ENCODE assay signal across 9 cellular contexts in the genomic region with DNA sequence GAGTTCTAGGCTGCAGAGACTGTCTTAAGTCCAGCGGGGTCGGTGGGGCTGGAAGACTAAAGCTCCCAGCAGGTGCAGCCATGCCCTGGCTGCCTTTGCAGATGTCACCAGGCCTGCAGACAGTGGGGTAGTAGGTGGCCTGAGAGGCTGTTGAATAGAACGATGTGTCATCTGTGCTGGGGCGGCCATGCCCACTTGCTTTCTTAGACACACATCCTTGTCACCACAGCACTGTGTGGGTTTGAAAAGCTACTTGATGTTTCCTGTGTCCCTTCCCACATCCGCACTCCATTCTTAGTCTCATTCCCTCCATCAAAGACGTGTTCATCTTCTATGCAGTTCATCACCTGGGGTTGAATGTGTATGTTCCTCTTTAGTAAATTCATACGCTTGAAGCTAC.
DNase-seq lines count a peak whose midpoint lies in the region; ATAC-seq and TF ChIP-seq lines count a peak whose summit lies in the region.
"Had no signal": no experiment of that assay in that cellular context is flagged by ENCODE, and none has a peak within 500 bp of the region (broad histone marks: within the 10 kb centered on the region; RNA-seq: fewer than 3 reads in every experiment).

No MANE protein-coding gene starts in this region.

- H3K4me1 Mint-ChIP-seq in MCF 10A (ENCODE audit: insufficient read depth, unreplicated experiment): peaks cover 18% of the 10 kb centered on the region
- peaks cover 59% of the 10 kb centered on the region for H3K4me1 Mint-ChIP-seq in osteocyte (ENCODE audit: unreplicated experiment)

- CTCF ChIA-PET in MCF 10A (lab: Yijun Ruan, JAX): no interaction called here

- H3K9me3 ChIP-seq in aorta (ENCODE audit: control insufficient read depth, low read length): no peaks in the 10 kb centered on the region

- H3K9me3 Mint-ChIP-seq in MCF 10A (ENCODE audit: unreplicated experiment) (no peaks in the 10 kb centered on the region), osteocyte (ENCODE audit: unreplicated experiment) (peaks cover 4% of the 10 kb centered on the region)

- H3K4me3 ChIP-seq in aorta (ENCODE audit: low read length in 2 of 2): no peak overlapping the region

- BruUV-seq in MCF 10A (replicated peaks; lab: Mats Ljungman, UMichigan): no TSS peak

- no peaks in the 10 kb centered on the region for H3K36me3 ChIP-seq in aorta (ENCODE audit: control insufficient read depth in 1 of 2, insufficient read depth in 2 of 2, low read length in 1 of 2)

- no peaks in the 10 kb centered on the region for H3K27me3 ChIP-seq in aorta (ENCODE audit: control insufficient read depth in 1 of 2, insufficient read depth in 2 of 2, low read length in 1 of 2)

- POLR2A ChIA-PET in MCF 10A (lab: Yijun Ruan, JAX): interaction anchor here (0.6 to 0.9 kb wide), 2 partner anchors 15 to 1049 kb away, joined by 3 to 4 read pairs; no protein-coding TSS in a partner anchor

- H3K27ac Mint-ChIP-seq in MCF 10A (ENCODE audit: low read depth, unreplicated experiment) (peak overlapping the region; percentile 71), osteocyte (ENCODE audit: unreplicated experiment) (peak overlapping the region; percentile 94)

- peak; percentile 18 for DNase-seq in left ventricle myocardium superior
- no peak for DNase-seq in Right ventricle myocardium inferior (ENCODE audit: missing footprints)
- no peak for DNase-seq in MCF 10A (ENCODE audit: unreplicated experiment)
- DNase-seq in osteocyte (ENCODE audit: extremely low spot score, unreplicated experiment): no peak
- no peak for DNase-seq in aorta
- DNase-seq in GM20000 (ENCODE audit: low spot score): no peak
- DNase-seq in D341Med (ENCODE audit: low spot score): no peak
- DNase-seq in NCI-H2227 treated with DMSO at 0.1 percent for 48 hours (lab: John Stamatoyannopoulos, UW): no peak
- DNase-seq: SHP77 treated with DMSO at 0.1 percent for 48 hours had no signal

- peaks cover 4 to 7% of the 10 kb centered on the region in 2 donors for H3K4me1 ChIP-seq in aorta (ENCODE audit: control insufficient read depth in 1 of 2, insufficient read depth in 2 of 2, low read length in 2 of 2)

- peaks cover 6% of the 10 kb centered on the region for H3K36me3 Mint-ChIP-seq in MCF 10A (ENCODE audit: insufficient read depth, unreplicated experiment)
- peaks cover 10% of the 10 kb centered on the region for H3K36me3 Mint-ChIP-seq in osteocyte (ENCODE audit: unreplicated experiment)

- peak; percentile 14 for ATAC-seq in left ventricle myocardium superior
- ATAC-seq in Right ventricle myocardium inferior: no peak
- ATAC-seq in aorta (ENCODE audit: low FRiP score): no peak

- WGBS in aorta, 2 donors: 76 to 79% methylated on average over 7 of the region's 7 CpGs

- intact Hi-C loops in left ventricle myocardium superior (cut with micrococcal nuclease) (no loop called here), Right ventricle myocardium inferior (cut with DNase I) (no loop called here), MCF 10A (cut with micrococcal nuclease) (no loop called here), aorta (cut with DNase I) (no loop called here)

- no peak overlapping the region for H3K4me3 Mint-ChIP-seq in MCF 10A (ENCODE audit: unreplicated experiment)
- no peak overlapping the region for H3K4me3 Mint-ChIP-seq in osteocyte (ENCODE audit: unreplicated experiment)

- TF ChIP-seq CTCF in MCF 10A (IDR thresholded peaks at IDR 0.05; ENCODE audit: unreplicated experiment): no peak
- TF ChIP-seq CTCF in osteocyte (IDR thresholded peaks at IDR 0.05): no peak
- no peak for TF ChIP-seq CTCF in GM20000 (IDR thresholded peaks at IDR 0.05; ENCODE audit: extremely low read depth, missing control alignments)

- no peaks in the 10 kb centered on the region for H3K27me3 Mint-ChIP-seq in MCF 10A (ENCODE audit: insufficient read depth, unreplicated experiment)
- H3K27me3 Mint-ChIP-seq in osteocyte (ENCODE audit: unreplicated experiment): no peaks in the 10 kb centered on the region

- peak overlapping the region; percentile 83 to 98 for H3K27ac ChIP-seq in aorta (ENCODE audit: low read depth in 1 of 2, low read length in 2 of 2)
